8 cellular contexts compared by ENCODE assay signal in the genomic region with DNA sequence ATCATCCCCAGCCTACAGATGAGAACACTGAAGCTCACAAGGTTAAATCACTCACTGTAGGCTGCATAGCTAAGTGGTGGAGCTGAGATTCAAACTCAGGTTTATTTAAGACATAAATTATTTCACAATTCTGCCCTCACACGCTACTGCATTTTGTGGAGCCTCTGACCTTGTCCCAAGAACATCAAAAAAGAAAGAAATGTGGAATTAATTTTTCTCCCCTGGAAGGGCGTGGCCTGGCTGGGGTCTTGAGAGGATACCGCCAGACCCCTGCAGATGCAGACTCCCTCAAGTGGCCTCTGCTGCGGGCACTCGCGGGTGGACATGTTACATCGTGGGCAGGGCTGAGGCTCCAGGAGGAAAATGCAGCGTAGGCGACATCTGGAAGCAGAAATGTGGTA. TPM values are rescaled to one million over a fixed set of nuclear protein-coding genes. Genes with fewer than 3 reads are reported as not detected.
DNase-seq lines count a peak whose midpoint lies in the region; ATAC-seq and TF ChIP-seq lines count a peak whose summit lies in the region.

No MANE protein-coding gene starts in this region.

- H3K27ac ChIP-seq in mesodermal cell (ENCODE audit: low read depth, low read length, severe bottlenecking) (peak overlapping the region; percentile 92), transverse colon (peak overlapping the region; percentile 72 to 84 (median 76))

- peak overlapping the region; percentile 67 for H3K4me3 Mint-ChIP-seq in MCF 10A (ENCODE audit: unreplicated experiment)

- H3K4me3 ChIP-seq in mesodermal cell (ENCODE audit: extremely low read depth, insufficient read depth, low read length, poor library complexity, severe bottlenecking) (no peak overlapping the region), transverse colon (no peak overlapping the region)

- CTCF ChIA-PET in MCF 10A (lab: Yijun Ruan, JAX): interaction anchor here (0.6 to 3.8 kb wide), 10 partner anchors 8 to 724 kb away, joined by 3 to 20 read pairs (median 3); no protein-coding TSS in a partner anchor

- no peak for TF ChIP-seq EP300 in transverse colon (IDR thresholded peaks at IDR 0.05; ENCODE audit: low read depth)

- no TSS peak for BruUV-seq in MCF 10A (replicated peaks; lab: Mats Ljungman, UMichigan)

- H3K36me3 Mint-ChIP-seq in MCF 10A (ENCODE audit: insufficient read depth, unreplicated experiment): peaks cover 10% of the 10 kb centered on the region

- POLR2A ChIA-PET in MCF 10A (lab: Yijun Ruan, JAX): interaction anchor here (0.6 to 10.5 kb wide), 13 partner anchors 8 to 1142 kb away, joined by 3 to 162 read pairs (median 12); partner anchors contain the start of genes AREL1, FCF1, ISCA2 and NPC2

- no peaks in the 10 kb centered on the region for H3K9me3 Mint-ChIP-seq in MCF 10A (ENCODE audit: unreplicated experiment)

- peak overlapping the region; percentile 92 for H3K27ac Mint-ChIP-seq in MCF 10A (ENCODE audit: low read depth, unreplicated experiment)

- in situ Hi-C loops in transverse colon (cut with MboI; ENCODE audit: low pct_ligation_motif_present in 1 of 4, low pct_unique_long_range_greater_than_20kb in 1 of 4, low sequenced_read_pairs in 3 of 4): no loop called here

- H3K4me1 ChIP-seq in mesodermal cell (ENCODE audit: control insufficient read depth, insufficient read depth, low read length, poor library complexity, severe bottlenecking): peaks cover 68% of the 10 kb centered on the region
- peaks cover 3 to 31% (median 14%) of the 10 kb centered on the region in 4 donors for H3K4me1 ChIP-seq in transverse colon

- 82 to 83% methylated on average over 6 to 8 of the region's 9 CpGs for WGBS in mesodermal cell (ENCODE audit: insufficient coverage in 2 of 2), 2 experiments
- WGBS in transverse colon (ENCODE audit: low coverage in 1 of 2), 2 donors: 31 to 48% methylated on average over 4 to 9 of the region's 9 CpGs

- ATAC-seq in GM21515 (IDR thresholded peaks at IDR 0.05; ENCODE audit: unreplicated experiment) (no peak), HG03139 (IDR thresholded peaks at IDR 0.05; ENCODE audit: unreplicated experiment) (no peak)

- intact Hi-C loops in MCF 10A (cut with micrococcal nuclease) (loop anchor here (5.0 to 10.0 kb wide), 2 partner anchors 79 to 683 kb away; partner anchors contain the start of genes ISCA2 and NPC2), transverse colon (cut with DNase I; ENCODE audit: low total_unique reads) (no loop called here)

- TF ChIP-seq POLR2A in transverse colon (IDR thresholded peaks at IDR 0.05): no peak

- DNase-seq in NOMO-1 treated with DMSO at 0.1 percent for 48 hours (lab: John Stamatoyannopoulos, UW; ENCODE audit: unreplicated experiment) (peak; percentile 6), NOMO-1 treated with dmso at 0.1 percent for 144 hours (lab: John Stamatoyannopoulos, UW; ENCODE audit: unreplicated experiment) (no peak), MCF 10A (ENCODE audit: unreplicated experiment) (peak; percentile 58), transverse colon (no peak), NCI-H526 (lab: John Stamatoyannopoulos, UW) (no peak)

- no peaks in the 10 kb centered on the region for H3K27me3 Mint-ChIP-seq in MCF 10A (ENCODE audit: insufficient read depth, unreplicated experiment)

- H3K4me1 Mint-ChIP-seq in MCF 10A (ENCODE audit: insufficient read depth, unreplicated experiment): peaks cover 71% of the 10 kb centered on the region

- H3K27me3 ChIP-seq in transverse colon: no peaks in the 10 kb centered on the region

- TF ChIP-seq CTCF in MCF 10A (IDR thresholded peaks at IDR 0.05; ENCODE audit: unreplicated experiment): no peak
- TF ChIP-seq CTCF in transverse colon (IDR thresholded peaks at IDR 0.05): no peak

- H3K36me3 ChIP-seq in mesodermal cell (ENCODE audit: control insufficient read depth, insufficient read depth, low read length): peaks cover 20% of the 10 kb centered on the region
- H3K36me3 ChIP-seq in transverse colon: no peaks in the 10 kb centered on the region

- H3K9me3 ChIP-seq in mesodermal cell (ENCODE audit: control insufficient read depth, low read length) (no peaks in the 10 kb centered on the region), transverse colon (no peaks in the 10 kb centered on the region)

RNA-seq across cellular contexts. Expression of gene LTBP2, which starts 40.6 kb away (rescaled TPM):
- total RNA-seq in MCF 10A (2022) (9.1 and 16.8 TPM in 2 replicates), transverse colon (10 to 100 TPM in 3 of 4 donors, 1 to 10 TPM in 1; 9.7 to 15.3 (median 11.9) TPM)
- polyA plus RNA-seq in mesodermal cell (2013, experiment 1 of 2): 29.7 TPM
- polyA plus RNA-seq in mesodermal cell (2013, experiment 2 of 2): 26.6 TPM

Comparison
In these comparisons a context has a peak if more than half of its experiments do, and no peak if none do; other contexts are left out.
1. DNase-seq: peak in NOMO-1 treated with DMSO at 0.1 percent for 48 hours (single experiment) and MCF 10A (single experiment); none in NOMO-1 treated with dmso at 0.1 percent for 144 hours (single experiment), transverse colon (single experiment) and NCI-H526 (0 of 2).